In the genomic region with DNA sequence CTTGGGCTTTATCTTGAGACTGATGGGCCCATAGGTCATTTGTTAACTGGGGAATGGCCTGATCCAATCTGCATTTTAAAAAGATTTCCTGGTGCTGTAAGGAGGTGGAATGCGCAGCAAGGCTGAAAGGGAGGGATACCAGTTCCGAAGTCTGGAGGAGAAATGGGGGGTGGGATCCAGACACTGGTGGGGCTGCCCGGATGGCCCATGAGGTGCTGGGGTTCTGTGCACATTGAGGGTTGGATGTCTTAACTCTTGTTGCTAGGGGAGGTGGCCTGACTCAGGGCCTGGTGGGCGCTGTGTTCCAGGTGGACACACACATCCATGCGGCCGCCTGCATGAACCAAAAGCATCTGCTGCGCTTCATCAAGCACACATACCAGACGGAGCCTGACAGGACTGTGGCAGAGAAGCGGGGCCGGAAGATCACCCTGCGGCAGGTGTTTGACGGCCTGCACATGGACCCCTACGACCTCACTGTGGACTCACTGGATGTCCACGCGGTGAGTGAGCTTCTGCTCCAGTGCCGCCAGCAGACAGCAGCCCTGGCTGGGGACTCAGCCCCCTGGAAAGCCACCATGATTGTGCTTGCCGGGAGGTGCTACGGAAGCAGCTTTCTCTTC, we compare ENCODE assay signal across 29 cellular contexts. TPM values are rescaled to one million over a fixed set of nuclear protein-coding genes. Genes with fewer than 3 reads are reported as not detected.
DNase-seq lines count a peak whose midpoint lies in the region; ATAC-seq, FAIRE-seq and TF ChIP-seq lines count a peak whose summit lies in the region.
"Had no signal": no experiment of that assay in that cellular context is flagged by ENCODE, and none has a peak within 500 bp of the region (broad histone marks: within the 10 kb centered on the region; RNA-seq: fewer than 3 reads in every experiment).

No MANE protein-coding gene starts in this region.

- H3K36me3 Mint-ChIP-seq in H9 (ENCODE audit: insufficient read depth in 1 of 3, low read depth in 3 of 3) (peaks cover 9 to 21% (median 15%) of the 10 kb centered on the region in 3 experiments), T-helper 17 cell (ENCODE audit: low read depth) (peaks cover 20% of the 10 kb centered on the region)

- no peak overlapping the region for H2AK5ac ChIP-seq in H9 (ENCODE audit: insufficient read length, low read length)

- no peak overlapping the region for H2BK15ac ChIP-seq in H9 (ENCODE audit: low read depth, low read length)

- TF ChIP-seq CTCF in H9 (conservative IDR thresholded peaks at IDR 0.05) (no peak), lower leg skin (IDR thresholded peaks at IDR 0.05) (no peak)

- H3T11ph ChIP-seq in H9 (ENCODE audit: low read length): no peak overlapping the region

- no peaks in the 10 kb centered on the region for H3K27me3 ChIP-seq in H9 (ENCODE audit: insufficient read depth, low read length)
- no peaks in the 10 kb centered on the region for H3K27me3 ChIP-seq in small intestine (ENCODE audit: control insufficient read depth in 2 of 2, insufficient read depth in 2 of 2, low read length in 2 of 2)
- H3K27me3 ChIP-seq: brain microvascular endothelial cell, heart left ventricle, spleen, testis had no signal

- H3K9me3 ChIP-seq in H9 (ENCODE audit: control insufficient read depth, low read depth, low read length) (no peaks in the 10 kb centered on the region), T-helper 17 cell (ENCODE audit: control insufficient read depth, low read length, poor library complexity, severe bottlenecking) (no peaks in the 10 kb centered on the region), small intestine (ENCODE audit: control insufficient read depth, low read depth) (no peaks in the 10 kb centered on the region)
- H3K9me3 ChIP-seq: heart left ventricle, SK-N-SH, spleen, testis had no signal

- no peak overlapping the region for H2AFZ ChIP-seq in H9 (ENCODE audit: low read length)
- H2AFZ ChIP-seq: GM23338 had no signal

- H3K23me2 ChIP-seq in H9 (ENCODE audit: insufficient read length, low read depth, low read length, poor library complexity, severe bottlenecking): no peaks in the 10 kb centered on the region

- H3K4me3 Mint-ChIP-seq in H9 (peak overlapping the region in 1 of 2 experiments; percentile 8; a peak in 1 of 5 replicates), T-helper 17 cell (no peak overlapping the region)
- H3K4me3 Mint-ChIP-seq: activated CD8-positive, alpha-beta T cell treated with anti-CD3 and anti-CD28 coated beads for 36 hours; activated naive CD4-positive, alpha-beta T cell treated with anti-CD3 and anti-CD28 coated beads for 36 hours; GM23338; IgD-negative memory B cell; T-helper 1 cell treated with Interleukin-12 subunit alpha and Interleukin-12 subunit beta and Interleukin-4 antibody, amounts not matched to agents 30 μg/mL and 1 μg/mL, for 36 hours had no signal

- H3K4me1 Mint-ChIP-seq in H9: peaks cover 24 to 30% of the 10 kb centered on the region in 2 experiments
- peaks cover 14% of the 10 kb centered on the region for H3K4me1 Mint-ChIP-seq in T-helper 17 cell

- H3K36me3 ChIP-seq in small intestine (ENCODE audit: control insufficient read depth in 2 of 2, insufficient read depth in 2 of 2, low read length in 2 of 2): peaks cover 0 to 5% of the 10 kb centered on the region in 2 donors
- H3K36me3 ChIP-seq: brain microvascular endothelial cell had no signal

- peak overlapping the region in 1 of 3 experiments; percentile 53; a peak in 2 of 7 replicates for H3K27ac Mint-ChIP-seq in H9
- H3K27ac Mint-ChIP-seq in T-helper 17 cell: peak overlapping the region; percentile 86
- H3K27ac Mint-ChIP-seq: activated CD8-positive, alpha-beta T cell treated with anti-CD3 and anti-CD28 coated beads for 36 hours; activated naive CD4-positive, alpha-beta T cell treated with anti-CD3 and anti-CD28 coated beads for 36 hours; GM23338; T-helper 1 cell treated with Interleukin-12 subunit alpha and Interleukin-12 subunit beta and Interleukin-4 antibody, amounts not matched to agents 30 μg/mL and 1 μg/mL, for 36 hours had no signal

- no peak overlapping the region for H2BK12ac ChIP-seq in H9 (ENCODE audit: insufficient read length, low read depth, low read length)

- H3K14ac ChIP-seq in H9 (ENCODE audit: insufficient read depth, low read length): no peak overlapping the region; the same call in 1 of the 2 replicates

- peak; percentile 21 for DNase-seq in H9
- no peak for DNase-seq in T-helper 17 cell
- DNase-seq in lower leg skin (ENCODE audit: low spot score in 2 of 2): peak; percentile 14 to 82
- peak; percentile 10 for DNase-seq in small intestine
- DNase-seq in central memory CD4-positive, alpha-beta T cell: no peak
- DNase-seq in D341Med (ENCODE audit: low spot score): no peak
- DNase-seq: activated CD4-positive, CD25-positive, alpha-beta regulatory T cell treated with anti-CD3 and anti-CD28 coated beads, Interleukin-2, amount 50 U/mL, for 72 hours; activated CD8-positive, alpha-beta T cell treated with anti-CD3 and anti-CD28 coated beads for 36 hours; activated naive CD4-positive, alpha-beta T cell treated with anti-CD3 and anti-CD28 coated beads for 36 hours; activated T-cell treated with anti-CD3 and anti-CD28 coated beads, Interleukin-2, amount 50 U/mL, for 1 hour; brain microvascular endothelial cell; Calu3; effector memory CD4-positive, alpha-beta T cell; erythroblast; heart left ventricle; NCI-H1048; NCI-H1694; occipital lobe; SK-N-SH; spleen; stimulated activated CD4-positive, alpha-beta T cell treated with anti-CD3 and anti-CD28 coated beads, Interleukin-4, amount 100 ng/mL, for 1 hour; stimulated activated naive CD4-positive, alpha-beta T cell treated with Interleukin-2 at 50 U/mL for 16 hours; testis had no signal

- intact Hi-C loops in lower leg skin (cut with DNase I; ENCODE audit: low total_unique reads): no loop called here

- H3K27ac ChIP-seq in H9 (ENCODE audit: insufficient read length, low read depth, low read length) (no peak overlapping the region), small intestine (ENCODE audit: low read depth in 1 of 2, low read length in 1 of 2) (no peak overlapping the region)
- H3K27ac ChIP-seq: brain microvascular endothelial cell, C4-2B, heart left ventricle, spleen, testis had no signal

- H3K27me3 Mint-ChIP-seq in H9 (ENCODE audit: low read depth) (no peaks in the 10 kb centered on the region), T-helper 17 cell (no peaks in the 10 kb centered on the region)
- H3K27me3 Mint-ChIP-seq: activated CD8-positive, alpha-beta T cell treated with anti-CD3 and anti-CD28 coated beads for 36 hours; IgD-negative memory B cell had no signal

- no peaks in the 10 kb centered on the region for H3K79me1 ChIP-seq in H9 (ENCODE audit: insufficient read depth, low read depth, low read length, poor library complexity, severe bottlenecking)

- H2BK120ac ChIP-seq in H9 (ENCODE audit: low read depth, low read length, poor library complexity, severe bottlenecking): no peak overlapping the region

- no peak overlapping the region for H3K56ac ChIP-seq in H9 (ENCODE audit: insufficient read length, low read depth, low read length)

- H3K4me2 ChIP-seq in H9 (ENCODE audit: insufficient read depth, insufficient read length, low read length): no peak overlapping the region
- H3K4me2 ChIP-seq: GM23338, SK-N-SH had no signal

- no peak for TF ChIP-seq POLR2A in lower leg skin (IDR thresholded peaks at IDR 0.05)

- H3K79me2 ChIP-seq in H9 (ENCODE audit: insufficient read depth, low read length): no peaks in the 10 kb centered on the region

- H4K8ac ChIP-seq in H9 (replicated peaks; ENCODE audit: insufficient read length, low read depth, low read length): no peak overlapping the region

- FAIRE-seq in small intestine (lab: Jason Lieb, UNC): no peak
- FAIRE-seq: urothelium cell line had no signal

- H4K91ac ChIP-seq in H9 (ENCODE audit: insufficient read length, low read depth, low read length): no peak overlapping the region

- H3K4me3 ChIP-seq in lower leg skin (ENCODE audit: low read depth, poor library complexity, severe bottlenecking): no peak overlapping the region
- no peak overlapping the region for H3K4me3 ChIP-seq in small intestine (ENCODE audit: low read depth in 1 of 2, low read length in 2 of 2)
- H3K4me3 ChIP-seq: GM23338, heart left ventricle, spleen, testis had no signal

- no peak overlapping the region for H2BK20ac ChIP-seq in H9 (ENCODE audit: low read depth, low read length, poor library complexity, severe bottlenecking)

- no CpG with 5 or more reads among the region's 18 CpGs for WGBS in H9 (ENCODE audit: extremely low coverage, insufficient read length, low lambda C conversion rate)
- WGBS in lower leg skin, 2 donors: 97% methylated on average over 18 of the region's 18 CpGs
- 96 to 97% (median 97%) methylated on average over 18 of the region's 18 CpGs for WGBS in small intestine, 3 donors

- no peak overlapping the region for H3K23ac ChIP-seq in H9 (ENCODE audit: insufficient read length, low read depth, low read length)

- H3K4ac ChIP-seq in H9 (ENCODE audit: low read depth, low read length): no peak overlapping the region

- no peak overlapping the region for H3K18ac ChIP-seq in H9 (ENCODE audit: insufficient read length, low read depth, low read length)

- ATAC-seq in T-helper 17 cell: no peak
- no peak for ATAC-seq in GM21737 (IDR thresholded peaks at IDR 0.05; ENCODE audit: unreplicated experiment)
- ATAC-seq: activated CD8-positive, alpha-beta T cell treated with anti-CD3 and anti-CD28 coated beads for 36 hours; GM23338; heart left ventricle had no signal

- H2BK5ac ChIP-seq in H9 (ENCODE audit: insufficient read length, low read length): no peak overlapping the region

- peaks cover 1% of the 10 kb centered on the region; the same call in 1 of the 2 replicates for H3K4me1 ChIP-seq in H9 (ENCODE audit: insufficient read depth, low read length)
- peaks cover 0 to 4% of the 10 kb centered on the region in 2 donors for H3K4me1 ChIP-seq in small intestine (ENCODE audit: control insufficient read depth in 2 of 2, insufficient read depth in 1 of 2, low read depth in 1 of 2, low read length in 1 of 2)

- no peak overlapping the region for H3K9ac ChIP-seq in H9 (ENCODE audit: extremely low read depth, insufficient read length, low read length)
- H3K9ac ChIP-seq: SK-N-SH had no signal

- H3K9me3 Mint-ChIP-seq in H9: no peaks in the 10 kb centered on the region
- H3K9me3 Mint-ChIP-seq: activated CD8-positive, alpha-beta T cell treated with anti-CD3 and anti-CD28 coated beads for 36 hours; activated naive CD4-positive, alpha-beta T cell treated with anti-CD3 and anti-CD28 coated beads for 36 hours; IgD-negative memory B cell; T-helper 1 cell treated with Interleukin-12 subunit alpha and Interleukin-12 subunit beta and Interleukin-4 antibody, amounts not matched to agents 30 μg/mL and 1 μg/mL, for 36 hours had no signal

- H4K20me1 ChIP-seq in H9 (ENCODE audit: control insufficient read depth, insufficient read depth, insufficient read length): no peaks in the 10 kb centered on the region

- H4K5ac ChIP-seq in H9 (ENCODE audit: insufficient read length, low read depth, low read length): no peak overlapping the region

RNA-seq across cellular contexts. Expression of gene AMPD3, which starts 38.1 kb away (rescaled TPM):
- total RNA-seq in H9 (2021): 4.6 and 5.9 TPM in 2 replicates
- total RNA-seq in T-helper 17 cell: 10 to 100 TPM; 16.8 to 20.2 TPM
- total RNA-seq in lower leg skin: 10 to 100 TPM; 30.2 to 43.3 (median 32.6) TPM
- 1 to 10 TPM; 2.7 to 5.1 (median 4.0) TPM for polyA plus RNA-seq in small intestine

RNA-seq across cellular contexts. Expression of gene RNF141, which starts 47.8 kb away (rescaled TPM):
- total RNA-seq in H9 (2021) (23.7 and 24.7 TPM in 2 replicates), T-helper 17 cell (10 to 100 TPM; 12.8 to 13.6 TPM), lower leg skin (10 to 100 TPM; 70.6 to 74.9 (median 74.2) TPM)
- 10 to 100 TPM; 13.2 to 20.8 (median 19.2) TPM for polyA plus RNA-seq in small intestine

Comparison
In these comparisons a context has a peak if more than half of its experiments do, and no peak if none do; other contexts are left out.
1. DNase-seq: peak in H9 (single experiment), lower leg skin (2 of 2) and small intestine (single experiment); none in T-helper 17 cell (0 of 3), central memory CD4-positive, alpha-beta T cell (single experiment) and D341Med (single experiment).